In the genomic region with DNA sequence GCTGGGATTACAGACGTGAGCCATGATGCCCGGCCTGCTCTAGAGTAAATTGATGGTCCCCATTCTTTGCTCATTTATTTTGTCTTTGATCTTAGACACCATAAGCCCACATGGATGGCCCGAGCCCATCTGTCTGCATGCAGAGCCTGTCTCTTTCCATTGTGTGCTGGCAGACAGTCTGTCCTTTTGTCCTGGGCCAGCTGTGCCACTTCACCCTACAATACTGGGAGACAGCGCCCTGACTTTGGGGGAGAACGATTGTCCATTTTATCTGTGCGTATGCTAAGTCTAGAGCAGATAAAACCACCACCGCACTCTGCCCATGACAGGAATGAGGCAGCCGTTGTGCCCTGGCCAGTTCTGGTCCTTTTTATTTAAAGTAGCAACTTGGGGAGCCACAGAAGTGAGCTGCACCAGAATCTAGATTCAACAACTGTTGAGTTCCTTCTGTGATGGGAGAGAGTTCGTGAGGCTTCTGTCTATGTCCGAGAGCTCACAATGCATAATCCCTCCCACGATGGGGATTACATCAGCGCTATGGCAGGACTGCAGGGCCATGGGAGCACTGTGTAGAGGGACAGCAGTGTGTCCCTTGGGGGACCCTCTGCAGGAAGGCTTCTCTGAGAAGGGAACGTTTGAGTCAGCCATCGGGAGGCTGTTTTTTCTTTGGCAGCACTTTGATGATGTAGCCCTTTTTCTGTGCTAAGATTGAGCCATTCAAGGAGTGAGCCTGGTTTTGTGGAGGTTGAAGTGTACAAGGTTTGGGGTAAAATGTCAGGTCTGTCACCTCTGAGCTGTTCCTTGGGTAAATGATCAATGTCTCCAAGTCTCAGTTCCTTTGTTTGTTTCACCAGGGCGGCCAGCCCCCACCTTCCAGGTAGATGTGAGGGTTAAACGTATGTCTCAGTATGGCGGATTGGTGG, we compare ENCODE assay signal across 1 cellular context.
TF ChIP-seq lines count a peak whose summit lies in the region.

No MANE protein-coding gene starts in this region.

TF ChIP-seq in HepG2, 621 proteins besides CTCF, POLR2A, EP300 and RAD21:
- 0 out of 2 replicates have a peak, but pooled peaks have one; percentile 34 for TF ChIP-seq PRMT3 (CRISPR knock-in tag; IDR thresholded peaks at IDR 0.05; ENCODE audit: borderline replicate concordance, low read depth)
- no peak for TF ChIP-seq ZSCAN21 (CRISPR knock-in tag; IDR thresholded peaks at IDR 0.05; ENCODE audit: borderline replicate concordance)
